10 cellular contexts compared by ENCODE assay signal in genomic region chr3:64266983-64267382, GRCh38. TPM values are rescaled to one million over a fixed set of nuclear protein-coding genes. Genes with fewer than 3 reads are reported as not detected.
DNase-seq lines count a peak whose midpoint lies in the region; ATAC-seq and TF ChIP-seq lines count a peak whose summit lies in the region.
"Had no signal": no experiment of that assay in that cellular context is flagged by ENCODE, and none has a peak within 500 bp of the region (broad histone marks: within the 10 kb centered on the region; RNA-seq: fewer than 3 reads in every experiment).

No MANE protein-coding gene starts in this region.

- ATAC-seq in GM21528 (IDR thresholded peaks at IDR 0.05; ENCODE audit: low FRiP score, unreplicated experiment), result no peak
- ATAC-seq in CD8-positive, alpha-beta T cell, result no peak
- no peak for ATAC-seq in effector memory CD8-positive, alpha-beta T cell (replicated peaks)

- H3K27me3 Mint-ChIP-seq in CD8-positive, alpha-beta T cell (ENCODE audit: low read depth), result peaks cover 28% of the 10 kb centered on the region
- peaks cover 8 to 42% of the 10 kb centered on the region in 2 donors for H3K27me3 Mint-ChIP-seq in effector memory CD8-positive, alpha-beta T cell

- CTCF ChIA-PET in AG04450 (lab: Charles Lee), result interaction anchor here (0.6 to 4.3 kb wide), 8 partner anchors 12 to 244 kb away, joined by 3 to 27 read pairs (median 4); partner anchors contain the start of gene PSMD6
- CTCF ChIA-PET in CD8-positive, alpha-beta T cell (lab: Charles Lee), result no interaction called here

- H3K4me1 ChIP-seq in osteoblast (ENCODE audit: insufficient read depth, low read length), result peaks cover 36% of the 10 kb centered on the region
- no peaks in the 10 kb centered on the region for H3K4me1 ChIP-seq in CD8-positive, alpha-beta T cell (ENCODE audit: insufficient read depth, low read length)

- peaks cover 6% of the 10 kb centered on the region for H3K9me3 Mint-ChIP-seq in CD8-positive, alpha-beta T cell
- peaks cover 0 to 5% of the 10 kb centered on the region in 2 donors for H3K9me3 Mint-ChIP-seq in effector memory CD8-positive, alpha-beta T cell
- H3K9me3 Mint-ChIP-seq: activated T-helper 2 cell treated with anti-CD3 and anti-CD28 coated beads, Interferon-gamma antibody, Interleukin-2, Interleukin-4, amounts not matched to agents 10 μg/mL and 5 μg/mL and 100 μg/mL, durations not matched to agents 14 hours and 24 hours and 36 hours had no signal

- peak overlapping the region; percentile 78 for H3K4me3 ChIP-seq in AG04450 (ENCODE audit: low read depth, low read length)
- H3K4me3 ChIP-seq in WERI-Rb-1 (ENCODE audit: low read depth, low read length), result peak overlapping the region; percentile 76
- peak overlapping the region; percentile 79 for H3K4me3 ChIP-seq in fibroblast of villous mesenchyme (ENCODE audit: low read depth, low read length)
- H3K4me3 ChIP-seq in osteoblast (ENCODE audit: insufficient read depth, low read length), result peak overlapping the region; percentile 81
- no peak overlapping the region for H3K4me3 ChIP-seq in CD8-positive, alpha-beta T cell (ENCODE audit: low read depth, low read length)

- no peaks in the 10 kb centered on the region for H3K4me1 Mint-ChIP-seq in CD8-positive, alpha-beta T cell (ENCODE audit: low read depth)
- no peaks in the 10 kb centered on the region for H3K4me1 Mint-ChIP-seq in effector memory CD8-positive, alpha-beta T cell (ENCODE audit: low read depth in 2 of 2)
- H3K4me1 Mint-ChIP-seq: CD4-positive, CD25-positive, alpha-beta regulatory T cell had no signal

- H3K27ac ChIP-seq in AG04450 (ENCODE audit: low read depth, low read length) (peak overlapping the region; percentile 77), WERI-Rb-1 (peak overlapping the region; percentile 89), osteoblast (ENCODE audit: low read depth, low read length) (peak overlapping the region; percentile 73)
- H3K27ac ChIP-seq in CD8-positive, alpha-beta T cell (ENCODE audit: low read depth, low read length), result no peak overlapping the region

- no peaks in the 10 kb centered on the region for H3K27me3 ChIP-seq in AG04450 (ENCODE audit: control insufficient read depth, insufficient read depth, low read length)
- no peaks in the 10 kb centered on the region for H3K27me3 ChIP-seq in WERI-Rb-1 (ENCODE audit: insufficient read depth, low read depth, severe bottlenecking)
- H3K27me3 ChIP-seq in osteoblast (ENCODE audit: insufficient read depth, low read length), result no peaks in the 10 kb centered on the region
- no peaks in the 10 kb centered on the region for H3K27me3 ChIP-seq in CD8-positive, alpha-beta T cell (ENCODE audit: insufficient read depth, low read length)

- POLR2A ChIA-PET in AG04450 (lab: Yijun Ruan, JAX), result interaction anchor here (0.7 to 1.7 kb wide), 7 partner anchors 26 to 234 kb away, joined by 3 to 8 read pairs (median 4); partner anchors contain the start of gene PRICKLE2
- POLR2A ChIA-PET in CD8-positive, alpha-beta T cell (lab: Charles Lee), result no interaction called here

- DNase-seq in AG04450 (ENCODE audit: low read depth, low spot score) (no peak), WERI-Rb-1 (peak; percentile 22), fibroblast of villous mesenchyme (ENCODE audit: low read depth) (no peak), osteoblast (ENCODE audit: insufficient read length, low spot score, missing footprints) (peak; percentile 44), SKM-1 (lab: John Stamatoyannopoulos, UW; ENCODE audit: unreplicated experiment) (no peak)
- DNase-seq in CD8-positive, alpha-beta T cell, result no peak
- no peak for DNase-seq in effector memory CD8-positive, alpha-beta T cell
- DNase-seq: CD4-positive, CD25-positive, alpha-beta regulatory T cell had no signal

- intact Hi-C loops in CD8-positive, alpha-beta T cell (cut with DNase I, micrococcal nuclease), result no loop called here

- TF ChIP-seq CTCF in AG04450 (IDR thresholded peaks at IDR 0.05; ENCODE audit: low read depth, low read length) (no peak), WERI-Rb-1 (IDR thresholded peaks at IDR 0.05; ENCODE audit: low read depth, low read length) (no peak), fibroblast of villous mesenchyme (IDR thresholded peaks at IDR 0.05; ENCODE audit: insufficient read depth, low read depth, low read length) (no peak), osteoblast (IDR thresholded peaks at IDR 0.05; ENCODE audit: extremely low read depth, low read depth, low read length) (no peak)
- TF ChIP-seq CTCF in CD8-positive, alpha-beta T cell (IDR thresholded peaks at IDR 0.05), result no peak

- H3K9me3 ChIP-seq in AG04450 (ENCODE audit: control insufficient read depth, insufficient read depth, low read length), result no peaks in the 10 kb centered on the region
- H3K9me3 ChIP-seq in WERI-Rb-1 (ENCODE audit: severe bottlenecking), result no peaks in the 10 kb centered on the region
- H3K9me3 ChIP-seq in osteoblast (ENCODE audit: low read depth, low read length), result no peaks in the 10 kb centered on the region
- H3K9me3 ChIP-seq in CD8-positive, alpha-beta T cell (ENCODE audit: low read length), result no peaks in the 10 kb centered on the region

- H3K79me2 ChIP-seq in osteoblast (ENCODE audit: insufficient read depth, low read length), result peaks cover 33% of the 10 kb centered on the region

- H3K4me2 ChIP-seq in osteoblast (ENCODE audit: insufficient read depth, low read length), result peak overlapping the region; percentile 88

- H3K36me3 ChIP-seq in WERI-Rb-1 (peaks cover 5% of the 10 kb centered on the region; the same call in 1 of the 2 replicates), osteoblast (ENCODE audit: insufficient read depth, low read length) (no peaks in the 10 kb centered on the region)
- H3K36me3 ChIP-seq in CD8-positive, alpha-beta T cell (ENCODE audit: insufficient read depth, low read length), result no peaks in the 10 kb centered on the region

- H3K36me3 Mint-ChIP-seq in CD8-positive, alpha-beta T cell, result no peaks in the 10 kb centered on the region
- no peaks in the 10 kb centered on the region for H3K36me3 Mint-ChIP-seq in effector memory CD8-positive, alpha-beta T cell (ENCODE audit: insufficient read depth)
- H3K36me3 Mint-ChIP-seq: CD4-positive, CD25-positive, alpha-beta regulatory T cell had no signal

- no peak overlapping the region for H3K27ac Mint-ChIP-seq in CD8-positive, alpha-beta T cell
- H3K27ac Mint-ChIP-seq in effector memory CD8-positive, alpha-beta T cell, result no peak overlapping the region
- H3K27ac Mint-ChIP-seq: activated T-helper 2 cell treated with anti-CD3 and anti-CD28 coated beads, Interferon-gamma antibody, Interleukin-2, Interleukin-4, amounts not matched to agents 10 μg/mL and 5 μg/mL and 100 μg/mL, durations not matched to agents 14 hours and 24 hours and 36 hours; CD4-positive, CD25-positive, alpha-beta regulatory T cell had no signal

- H3K4me3 Mint-ChIP-seq in CD8-positive, alpha-beta T cell, result no peak overlapping the region
- no peak overlapping the region for H3K4me3 Mint-ChIP-seq in effector memory CD8-positive, alpha-beta T cell
- H3K4me3 Mint-ChIP-seq: CD4-positive, CD25-positive, alpha-beta regulatory T cell had no signal

- H4K20me1 ChIP-seq in osteoblast (ENCODE audit: insufficient read depth, low read length), result peaks cover 23% of the 10 kb centered on the region

- peak overlapping the region; percentile 69 for H2AFZ ChIP-seq in osteoblast (ENCODE audit: low read length)

RNA-seq across cellular contexts. Expression of gene PRICKLE2, which starts 41.7 kb away (rescaled TPM):
- 14.2 and 14.7 TPM in 2 replicates for polyA plus RNA-seq in AG04450 (2011; rRNA removed)
- polyA minus RNA-seq in AG04450 (2011; rRNA and poly(A)+ RNA removed), result 59.4 and 65.0 TPM in 2 replicates
- total RNA-seq in fibroblast of villous mesenchyme (36.3 and 42.2 TPM in 2 replicates), osteoblast (18.8 and 25.0 TPM in 2 replicates)
- not detected for total RNA-seq in CD8-positive, alpha-beta T cell
- total RNA-seq: activated T-helper 2 cell treated with anti-CD3 and anti-CD28 coated beads, Interferon-gamma antibody, Interleukin-2, Interleukin-4, amounts not matched to agents 10 μg/mL and 5 μg/mL and 100 μg/mL, durations not matched to agents 14 hours and 24 hours and 36 hours had no signal
- polyA plus RNA-seq: CD4-positive, CD25-positive, alpha-beta regulatory T cell had no signal

Comparison
In these comparisons a context has a peak if more than half of its experiments do, and no peak if none do; other contexts are left out.
1. DNase-seq: peak in WERI-Rb-1 (single experiment) and osteoblast (single experiment); none in AG04450 (single experiment), fibroblast of villous mesenchyme (single experiment), CD8-positive, alpha-beta T cell (0 of 7), SKM-1 (single experiment) and effector memory CD8-positive, alpha-beta T cell (0 of 3).
2. RNA of gene PRICKLE2, which starts 41.7 kb away (total RNA-seq): 36.3 to 42.2 TPM in fibroblast of villous mesenchyme and 18.8 to 25.0 TPM in osteoblast; not detected in CD8-positive, alpha-beta T cell; every median in the first group is over 10 times any median in the second.